In genomic region chr5:14161825-14162556, GRCh38 we compare ENCODE assay signal across 1 cellular context.
TF ChIP-seq lines count a peak whose summit lies in the region.

No MANE protein-coding gene starts in this region.

TF ChIP-seq in A549, 52 proteins besides CTCF, POLR2A, EP300 and RAD21 (continued from another document):
- TF ChIP-seq ZFP36 (IDR thresholded peaks at IDR 0.05; ENCODE audit: borderline replicate concordance, partially characterized antibody) = no peak
- TF ChIP-seq ZSCAN20 (CRISPR knock-in tag; IDR thresholded peaks at IDR 0.05) = no peak
